Comparison of ENCODE assay signal across 1 cellular context in the genomic region with DNA sequence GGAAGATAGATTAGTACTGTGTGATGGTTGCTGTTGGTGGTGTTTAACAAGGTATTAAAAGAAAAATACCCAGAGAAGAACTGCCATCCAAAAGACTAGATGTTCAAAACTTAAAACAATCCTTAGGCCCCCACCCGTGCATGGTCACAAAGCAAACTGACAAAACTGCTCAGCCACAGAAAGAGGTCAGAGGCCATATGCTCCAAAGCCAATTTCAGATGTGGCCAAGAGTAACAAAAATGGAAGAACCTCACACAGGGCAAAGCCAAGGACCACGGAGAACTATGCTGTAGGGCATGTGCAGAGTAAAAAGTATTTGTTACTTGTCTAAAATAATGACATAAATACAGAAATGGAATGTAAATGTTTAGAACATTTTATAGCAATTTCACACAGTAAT.
TF ChIP-seq lines count a peak whose summit lies in the region.

No MANE protein-coding gene starts in this region.

TF ChIP-seq in K562, 482 proteins besides CTCF, POLR2A, EP300 and RAD21:
- no peak for TF ChIP-seq HDAC1 (IDR thresholded peaks at IDR 0.05)
- TF ChIP-seq NR2C1 (IDR thresholded peaks at IDR 0.05) = peak; percentile 54
- peak; percentile 58 for TF ChIP-seq NR2C1 (tag; IDR thresholded peaks at IDR 0.05)
- TF ChIP-seq ESRRA (IDR thresholded peaks at IDR 0.05; ENCODE audit: borderline replicate concordance, low read depth) = no peak
- TF ChIP-seq PTTG1 (tag; IDR thresholded peaks at IDR 0.05; ENCODE audit: low read depth) = no peak
- no peak for TF ChIP-seq NR2C2 (CRISPR knock-in tag; IDR thresholded peaks at IDR 0.05)
- TF ChIP-seq NR2C2 (tag; IDR thresholded peaks at IDR 0.05) = peak; percentile 55; the same call in 1 of the 2 replicates
- no peak for TF ChIP-seq WHSC1 (IDR thresholded peaks at IDR 0.05; ENCODE audit: low read length)
- no peak for TF ChIP-seq SMC3 (conservative IDR thresholded peaks at IDR 0.05; ENCODE audit: insufficient read depth, low read depth, low read length)
- TF ChIP-seq MCM2 (IDR thresholded peaks at IDR 0.05; ENCODE audit: low read depth) = no peak
